8 cellular contexts compared by ENCODE assay signal in genomic region chr13:99498304-99499161, GRCh38. TPM values are rescaled to one million over a fixed set of nuclear protein-coding genes. Genes with fewer than 3 reads are reported as not detected.
DNase-seq lines count a peak whose midpoint lies in the region; ATAC-seq and TF ChIP-seq lines count a peak whose summit lies in the region.

No MANE protein-coding gene starts in this region.

- H3K9me1 ChIP-seq in IMR-90 (ENCODE audit: insufficient read depth, low read length) = peaks cover 10% of the 10 kb centered on the region

- ATAC-seq in GM21526 (IDR thresholded peaks at IDR 0.05; ENCODE audit: low FRiP score, unreplicated experiment) = peak; percentile 43
- ATAC-seq in IMR-90 (ENCODE audit: low read depth) = peak; percentile 77
- peak; percentile 84 for ATAC-seq in mucosa of descending colon

- H3K14ac ChIP-seq in IMR-90 (replicated peaks; ENCODE audit: low read depth, low read length) = peak overlapping the region; percentile 97

- H3K23ac ChIP-seq in IMR-90 (ENCODE audit: low read depth, low read length) = peak overlapping the region; percentile 62

- peak overlapping the region; percentile 42; the same call in 1 of the 2 replicates for H2BK20ac ChIP-seq in IMR-90 (ENCODE audit: low read depth, low read length)

- peak overlapping the region; percentile 98 for H4K8ac ChIP-seq in IMR-90 (ENCODE audit: low read depth in 2 of 2, low read length in 2 of 2)

- H3K18ac ChIP-seq in IMR-90 (ENCODE audit: low read depth, low read length) = peak overlapping the region; percentile 13; the same call in 1 of the 2 replicates

- no peaks in the 10 kb centered on the region for H3K36me3 ChIP-seq in IMR-90 (ENCODE audit: control insufficient read depth, insufficient read depth, low read length)
- peaks cover 6% of the 10 kb centered on the region for H3K36me3 ChIP-seq in mucosa of descending colon (ENCODE audit: low read depth)

- intact Hi-C loops in IMR-90 (cut with micrococcal nuclease) (no loop called here), mucosa of descending colon (cut with DNase I, micrococcal nuclease) (no loop called here)

- peak overlapping the region; percentile 73 for H2AK5ac ChIP-seq in IMR-90 (ENCODE audit: low read depth, low read length)

- CTCF ChIA-PET in IMR-90 (lab: Yijun Ruan, JAX) = no interaction called here

- H2AFZ ChIP-seq in IMR-90 (replicated peaks; ENCODE audit: low read length, poor library complexity) = peak overlapping the region; percentile 97

- H4K91ac ChIP-seq in IMR-90 (ENCODE audit: insufficient read depth, low read depth, low read length) = peak overlapping the region; percentile 89

- H3K4ac ChIP-seq in IMR-90 (ENCODE audit: low read depth, low read length) = peak overlapping the region; percentile 92

- 7% methylated on average over 25 of the region's 49 CpGs; no CpG with 5 or more reads in 1 of the 2 experiments for WGBS in IMR-90 (ENCODE audit: extremely low coverage in 2 of 2, insufficient read length in 1 of 2), 2 experiments

- TF ChIP-seq RAD21 in IMR-90 (IDR thresholded peaks at IDR 0.05; ENCODE audit: low read length) = no peak

- no TSS peak for BruUV-seq in IMR-90 (replicated peaks; lab: Mats Ljungman, UMichigan)

- H4K5ac ChIP-seq in IMR-90 (ENCODE audit: low read depth, low read length) = peak overlapping the region; percentile 98

- H3K4me1 ChIP-seq in IMR-90 (ENCODE audit: control insufficient read depth, insufficient read depth, low read length) = peaks cover 5% of the 10 kb centered on the region
- H3K4me1 ChIP-seq in mucosa of descending colon (ENCODE audit: low read depth) = peaks cover 38% of the 10 kb centered on the region

- no peak for TF ChIP-seq POLR2A in IMR-90 (IDR thresholded peaks at IDR 0.05; ENCODE audit: low read depth, low read length)

- H3K79me1 ChIP-seq in IMR-90 (ENCODE audit: low read depth in 1 of 2, low read length in 2 of 2) = peaks cover 0 to 22% of the 10 kb centered on the region in 2 experiments; a peak in 2 of 4 replicates

- peak overlapping the region; percentile 58; the same call in 1 of the 2 replicates for H3K56ac ChIP-seq in IMR-90 (ENCODE audit: extremely low read depth, insufficient read depth, low read length)

- dilution Hi-C loops in IMR-90 (cut with HindIII; ENCODE audit: low sequenced_read_pairs, unreplicated experiment) = no loop called here

- H3K4me3 ChIP-seq in IMR-90 (ENCODE audit: insufficient read depth, low read depth, low read length) (peak overlapping the region; percentile 41), epithelial cell of proximal tubule (ENCODE audit: low read depth, low read length) (peak overlapping the region; percentile 59), mucosa of descending colon (no peak overlapping the region)

- DNase-seq in DMS 273 (lab: John Stamatoyannopoulos, UW; ENCODE audit: unreplicated experiment) = peak; percentile 96
- peak; percentile 95 for DNase-seq in IMR-90
- peak; percentile 98 for DNase-seq in OCI-M1 (lab: John Stamatoyannopoulos, UW)
- peak; percentile 98 for DNase-seq in activated T-cell treated with anti-CD3 and anti-CD28 coated beads for 48 hours (ENCODE audit: low read depth)
- peak; percentile 78 for DNase-seq in epithelial cell of proximal tubule (ENCODE audit: low read depth)
- DNase-seq in mucosa of descending colon = peak; percentile 99
- DNase-seq in stimulated activated CD8-positive, alpha-beta memory T cell treated with anti-CD3 and anti-CD28 coated beads, Interleukin-4, amount 100 ng/mL, for 1 hour (ENCODE audit: low read depth in 2 of 2, low spot score in 1 of 2) = peak; percentile 89 to 90

- TF ChIP-seq CTCF in IMR-90 (conservative IDR thresholded peaks at IDR 0.05; ENCODE audit: low read depth, low read length) (no peak), epithelial cell of proximal tubule (conservative IDR thresholded peaks at IDR 0.05; ENCODE audit: low read depth, low read length) (no peak), mucosa of descending colon (IDR thresholded peaks at IDR 0.05) (no peak)

- peak overlapping the region; percentile 68 for H2BK5ac ChIP-seq in IMR-90 (ENCODE audit: low read depth, low read length, poor library complexity, severe bottlenecking)

- peak overlapping the region; percentile 70 for H3K4me2 ChIP-seq in IMR-90 (ENCODE audit: low read depth, low read length)

- peak overlapping the region; percentile 33 for H3K27ac ChIP-seq in IMR-90 (ENCODE audit: insufficient read depth, low read length)

- H4K20me1 ChIP-seq in IMR-90 (ENCODE audit: insufficient read depth, low read length) = no peaks in the 10 kb centered on the region; the same call in 1 of the 2 replicates

- in situ Hi-C loops in IMR-90 (cut with MboI; ENCODE audit: low sequenced_read_pairs) = no loop called here

- POLR2A ChIA-PET in IMR-90 (lab: Charles Lee; ENCODE audit: unreplicated experiment) = no interaction called here

- no peaks in the 10 kb centered on the region; the same call in 1 of the 2 replicates for H3K27me3 ChIP-seq in IMR-90 (ENCODE audit: control insufficient read depth, insufficient read depth, low read length)

- peak overlapping the region; percentile 43; the same call in 1 of the 3 replicates for H2BK15ac ChIP-seq in IMR-90 (ENCODE audit: low read depth, low read length)

- H2AK9ac ChIP-seq in IMR-90 (replicated peaks; ENCODE audit: low read depth, low read length, poor library complexity) = peak overlapping the region; percentile 95

- peak overlapping the region; percentile 47 for H3K9ac ChIP-seq in IMR-90 (ENCODE audit: low read depth, low read length)

- H3K9me3 ChIP-seq in IMR-90 (ENCODE audit: control insufficient read depth, insufficient read depth, low read length) (no peaks in the 10 kb centered on the region), mucosa of descending colon (no peaks in the 10 kb centered on the region)

- peak overlapping the region; percentile 73 for H2BK120ac ChIP-seq in IMR-90 (ENCODE audit: low read depth, low read length)

TF ChIP-seq in IMR-90, 13 proteins besides CTCF, POLR2A, EP300 and RAD21:
- TF ChIP-seq MAZ (IDR thresholded peaks at IDR 0.05; ENCODE audit: borderline replicate concordance, low read depth, low read length) (peak; percentile 69; the same call in 1 of the 2 replicates), BHLHE40 (IDR thresholded peaks at IDR 0.05; ENCODE audit: low read depth, low read length) (0 out of 2 replicates have a peak, but pooled peaks have one; percentile 20), CHD1 (IDR thresholded peaks at IDR 0.05; ENCODE audit: low read depth, low read length) (no peak), USF2 (IDR thresholded peaks at IDR 0.05; ENCODE audit: low read depth, low read length) (no peak)

RNA-seq across cellular contexts. Expression of gene TM9SF2, which starts 2.7 kb away (rescaled TPM):
- total RNA-seq in IMR-90 (2012; rRNA removed) (85.5 and 137 TPM in 2 replicates), epithelial cell of proximal tubule (96.1 and 114 TPM in 2 replicates), mucosa of descending colon (100 to 1,000 TPM; 129 to 202 (median 200) TPM)
- 36.0 and 46.1 TPM in 2 replicates for polyA plus RNA-seq in IMR-90 (2012; rRNA removed)
- 10.6 and 11.0 TPM in 2 replicates for polyA plus RNA-seq in IMR-90 (2012; cell fraction: cytosol; rRNA removed)
- 4.7 and 25.7 TPM in 2 replicates for polyA plus RNA-seq in IMR-90 (2012; cell fraction: nucleus; rRNA removed; ENCODE audit: low replicate concordance)
